In the genomic region with DNA sequence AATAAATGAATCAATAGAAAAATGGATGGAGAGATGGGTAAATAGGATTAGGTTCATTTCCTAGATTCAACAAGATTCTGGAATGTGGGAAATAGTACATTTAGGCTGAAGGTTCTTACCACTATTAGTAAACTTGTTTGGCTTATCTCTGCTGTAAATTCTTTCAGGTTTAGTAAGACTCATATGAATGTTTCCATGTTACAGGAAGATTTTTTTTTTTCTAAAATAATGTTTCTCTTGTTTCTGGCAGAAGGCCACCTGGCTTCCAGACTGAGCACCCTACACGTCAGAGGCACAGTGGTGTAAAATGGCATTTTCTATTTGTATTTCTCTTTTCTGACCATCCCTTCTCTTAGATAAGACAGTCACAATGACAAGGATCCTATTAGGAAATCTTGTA, we compare ENCODE assay signal across 18 cellular contexts. TPM values are rescaled to one million over a fixed set of nuclear protein-coding genes. Genes with fewer than 3 reads are reported as not detected.
DNase-seq lines count a peak whose midpoint lies in the region; ATAC-seq and TF ChIP-seq lines count a peak whose summit lies in the region.
"Had no signal": no experiment of that assay in that cellular context is flagged by ENCODE, and none has a peak within 500 bp of the region (broad histone marks: within the 10 kb centered on the region; RNA-seq: fewer than 3 reads in every experiment).

No MANE protein-coding gene starts in this region.

- no peak for TF ChIP-seq CTCF in RWPE2 (IDR thresholded peaks at IDR 0.05; ENCODE audit: poor library complexity, severe bottlenecking)
- TF ChIP-seq CTCF in fibroblast of mammary gland (conservative IDR thresholded peaks at IDR 0.05; ENCODE audit: control insufficient read depth, insufficient read depth, low read depth, low read length) = no peak

- H3K9me3 ChIP-seq in RWPE2 (ENCODE audit: severe bottlenecking) = no peaks in the 10 kb centered on the region
- H3K9me3 ChIP-seq: Peyer's patch, sigmoid colon had no signal

- ATAC-seq in RWPE2 (ENCODE audit: low read depth) (peak; percentile 85), SK-N-SH treated with all-trans-retinoic acid at 6 μM for 48 hours (no peak)
- ATAC-seq: activated CD4-positive, CD25-positive, alpha-beta regulatory T cell treated with anti-CD3 and anti-CD28 coated beads, Interleukin-2, amount 50 U/mL, for 24 hours; naive thymus-derived CD8-positive, alpha-beta T cell had no signal

- H3K4me1 ChIP-seq in RWPE2 (ENCODE audit: insufficient read depth, poor library complexity, severe bottlenecking) = peaks cover 7% of the 10 kb centered on the region
- H3K4me1 ChIP-seq: Peyer's patch, sigmoid colon had no signal

- H3K36me3 ChIP-seq in RWPE2 (ENCODE audit: low read depth) = no peaks in the 10 kb centered on the region
- H3K36me3 ChIP-seq: Peyer's patch, sigmoid colon had no signal

- H3K4me3 ChIP-seq in RWPE2 (ENCODE audit: severe bottlenecking) (no peak overlapping the region), fibroblast of mammary gland (ENCODE audit: control insufficient read depth, low read depth, low read length) (no peak overlapping the region)
- H3K4me3 ChIP-seq: Peyer's patch, sigmoid colon had no signal

- H3K27me3 ChIP-seq in RWPE2 (ENCODE audit: insufficient read depth, poor library complexity, severe bottlenecking) = no peaks in the 10 kb centered on the region
- H3K27me3 ChIP-seq: Peyer's patch, sigmoid colon had no signal

- DNase-seq in ELR (ENCODE audit: low read depth) = peak; percentile 59
- no peak for DNase-seq in RWPE2 (ENCODE audit: low spot score)
- DNase-seq in fibroblast of mammary gland (ENCODE audit: low read depth) = peak; percentile 56
- peak; percentile 20 for DNase-seq in pulmonary artery endothelial cell (ENCODE audit: low read depth, low spot score)
- DNase-seq in occipital lobe (lab: John Stamatoyannopoulos, UW) = no peak
- DNase-seq in activated CD4-positive, alpha-beta T cell treated with anti-CD3 and anti-CD28 coated beads, Interleukin-2, amount 50 U/mL, for 1 hour = no peak
- DNase-seq in ecto neural progenitor cell (ENCODE audit: low spot score) = no peak
- DNase-seq: activated naive CD8-positive, alpha-beta T cell treated with anti-CD3 and anti-CD28 coated beads for 36 hours; CD4-positive, alpha-beta memory T cell; cortex of kidney; H7; head of caudate nucleus; naive thymus-derived CD8-positive, alpha-beta T cell; NCI-H1092; Peyer's patch; sigmoid colon had no signal

- H3K27ac ChIP-seq in RWPE2 (ENCODE audit: poor library complexity, severe bottlenecking) = peak overlapping the region; percentile 26
- H3K27ac ChIP-seq: Peyer's patch, sigmoid colon had no signal

TF ChIP-seq in SK-N-SH treated with all-trans-retinoic acid at 6 μM for 48 hours, 23 proteins besides CTCF, POLR2A, EP300 and RAD21:
- no peak for TF ChIP-seq ZNF8 (CRISPR knock-in tag; IDR thresholded peaks at IDR 0.05)
- TF ChIP-seq, protein P1, sequence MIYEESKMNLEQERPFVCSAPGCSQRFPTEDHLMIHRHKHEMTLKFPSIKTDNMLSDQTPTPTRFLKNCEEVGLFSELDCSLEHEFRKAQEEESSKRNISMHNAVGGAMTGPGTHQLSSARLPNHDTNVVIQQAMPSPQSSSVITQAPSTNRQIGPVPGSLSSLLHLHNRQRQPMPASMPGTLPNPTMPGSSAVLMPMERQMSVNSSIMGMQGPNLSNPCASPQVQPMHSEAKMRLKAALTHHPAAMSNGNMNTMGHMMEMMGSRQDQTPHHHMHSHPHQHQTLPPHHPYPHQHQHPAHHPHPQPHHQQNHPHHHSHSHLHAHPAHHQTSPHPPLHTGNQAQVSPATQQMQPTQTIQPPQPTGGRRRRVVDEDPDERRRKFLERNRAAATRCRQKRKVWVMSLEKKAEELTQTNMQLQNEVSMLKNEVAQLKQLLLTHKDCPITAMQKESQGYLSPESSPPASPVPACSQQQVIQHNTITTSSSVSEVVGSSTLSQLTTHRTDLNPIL (CRISPR knock-in tag; IDR thresholded peaks at IDR 0.05; ENCODE audit: low read depth) = no peak
- TF ChIP-seq, protein P2, sequence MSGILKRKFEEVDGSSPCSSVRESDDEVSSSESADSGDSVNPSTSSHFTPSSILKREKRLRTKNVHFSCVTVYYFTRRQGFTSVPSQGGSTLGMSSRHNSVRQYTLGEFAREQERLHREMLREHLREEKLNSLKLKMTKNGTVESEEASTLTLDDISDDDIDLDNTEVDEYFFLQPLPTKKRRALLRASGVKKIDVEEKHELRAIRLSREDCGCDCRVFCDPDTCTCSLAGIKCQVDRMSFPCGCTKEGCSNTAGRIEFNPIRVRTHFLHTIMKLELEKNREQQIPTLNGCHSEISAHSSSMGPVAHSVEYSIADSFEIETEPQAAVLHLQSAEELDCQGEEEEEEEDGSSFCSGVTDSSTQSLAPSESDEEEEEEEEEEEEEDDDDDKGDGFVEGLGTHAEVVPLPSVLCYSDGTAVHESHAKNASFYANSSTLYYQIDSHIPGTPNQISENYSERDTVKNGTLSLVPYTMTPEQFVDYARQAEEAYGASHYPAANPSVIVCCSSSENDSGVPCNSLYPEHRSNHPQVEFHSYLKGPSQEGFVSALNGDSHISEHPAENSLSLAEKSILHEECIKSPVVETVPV (CRISPR knock-in tag; IDR thresholded peaks at IDR 0.05) = no peak
- TF ChIP-seq GLIS3 (CRISPR knock-in tag; IDR thresholded peaks at IDR 0.05) = no peak
- no peak for TF ChIP-seq RARB (CRISPR knock-in tag; IDR thresholded peaks at IDR 0.05)
- no peak for TF ChIP-seq ZC3H10 (CRISPR knock-in tag; IDR thresholded peaks at IDR 0.05)
- TF ChIP-seq TOX (CRISPR knock-in tag; IDR thresholded peaks at IDR 0.05; ENCODE audit: borderline replicate concordance) = no peak
- TF ChIP-seq PATZ1 (CRISPR knock-in tag; IDR thresholded peaks at IDR 0.05; ENCODE audit: borderline replicate concordance) = no peak
- no peak for TF ChIP-seq BACH2 (CRISPR knock-in tag; IDR thresholded peaks at IDR 0.05; ENCODE audit: borderline replicate concordance)
- no peak for TF ChIP-seq ZFP3 (CRISPR knock-in tag; IDR thresholded peaks at IDR 0.05)
- TF ChIP-seq ZNF70 (CRISPR knock-in tag; IDR thresholded peaks at IDR 0.05) = no peak
- no peak for TF ChIP-seq CSDC2 (CRISPR knock-in tag; IDR thresholded peaks at IDR 0.05)
- TF ChIP-seq OSR1 (CRISPR knock-in tag; IDR thresholded peaks at IDR 0.05) = no peak

RNA-seq across cellular contexts. Expression of gene AASS, which starts 22.7 kb away (rescaled TPM):
- 34.0 and 57.1 TPM in 2 replicates for total RNA-seq in pulmonary artery endothelial cell
- total RNA-seq in occipital lobe = 19.3 TPM

Comparison
In these comparisons a context has a peak if more than half of its experiments do, and no peak if none do; other contexts are left out.
1. DNase-seq: peak in ELR (single experiment), fibroblast of mammary gland (single experiment) and pulmonary artery endothelial cell (single experiment); none in RWPE2 (single experiment), occipital lobe (single experiment), activated CD4-positive, alpha-beta T cell treated with anti-CD3 and anti-CD28 coated beads, Interleukin-2, amount 50 U/mL, for 1 hour (single experiment) and ecto neural progenitor cell (single experiment).